Comparison of ENCODE assay signal across 32 cellular contexts in the genomic region with DNA sequence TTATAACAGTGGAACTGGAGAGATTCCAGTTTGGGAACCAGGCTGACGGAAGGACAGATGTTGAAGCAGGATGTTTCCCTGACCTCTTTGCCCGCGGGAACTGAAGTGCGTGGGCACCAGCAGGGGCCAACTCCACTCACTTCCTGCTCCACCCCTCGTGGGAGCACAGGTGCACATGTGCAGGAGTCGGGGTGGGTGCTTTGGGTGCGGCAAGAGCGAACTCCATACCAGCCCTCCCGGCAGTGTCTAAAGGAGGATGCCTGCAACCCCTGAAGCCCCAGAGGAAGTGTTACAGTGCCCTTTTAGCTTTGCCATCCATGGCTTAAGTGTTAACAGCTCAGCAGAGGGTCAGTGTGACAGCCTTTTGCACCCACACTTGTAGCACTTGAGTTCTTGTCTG.
"Had no signal": no experiment of that assay in that cellular context is flagged by ENCODE, and none has a peak within 500 bp of the region (broad histone marks: within the 10 kb centered on the region; RNA-seq: fewer than 3 reads in every experiment).

No MANE protein-coding gene starts in this region.

- H3K27ac Mint-ChIP-seq: activated CD8-positive, alpha-beta T cell treated with anti-CD3 and anti-CD28 coated beads for 36 hours; activated naive CD8-positive, alpha-beta T cell treated with anti-CD3 and anti-CD28 coated beads for 36 hours had no signal

- DNase-seq: activated CD4-positive, alpha-beta T cell treated with anti-CD3 and anti-CD28 coated beads for 1 hour; activated CD4-positive, alpha-beta T cell treated with anti-CD3 and anti-CD28 coated beads for 48 hours; activated CD4-positive, CD25-positive, alpha-beta regulatory T cell; activated CD8-positive, alpha-beta T cell treated with anti-CD3 and anti-CD28 coated beads for 36 hours; activated effector memory CD4-positive, alpha-beta T cell treated with anti-CD3 and anti-CD28 coated beads, Interleukin-2, amount 50 U/mL, for 16 hours; activated naive CD4-positive, alpha-beta T cell; activated naive CD4-positive, alpha-beta T cell treated with anti-CD3 and anti-CD28 coated beads, Interleukin-2, amount 50 U/mL, for 16 hours; activated naive CD8-positive, alpha-beta T cell treated with anti-CD3 and anti-CD28 coated beads for 36 hours; activated T-cell treated with anti-CD3 and anti-CD28 coated beads for 4 hours; activated T-cell treated with anti-CD3 and anti-CD28 coated beads, Interleukin-2, amount 50 U/mL, for 48 hours; amniotic stem cell; brain microvascular endothelial cell; central memory CD4-positive, alpha-beta T cell; Kasumi-1; KG1; MG63; NCI-H1048; NCI-H1105 treated with DMSO at 0.1 percent for 48 hours; NCI-H1436; NCI-H1694; NCI-H1930; NCI-H2081 treated with DMSO at 0.1 percent for 48 hours; NCI-H345; NCI-H524 treated with DMSO at 0.1 percent for 48 hours; RPMI8226; SIG-M5; SW 1271; T1000; WERI-Rb-1 had no signal

- H3K9me3 ChIP-seq: MG63 had no signal

- H3K4me1 Mint-ChIP-seq: activated naive CD8-positive, alpha-beta T cell treated with anti-CD3 and anti-CD28 coated beads for 36 hours had no signal

- H3K4me3 ChIP-seq: MG63 had no signal

- H3K4me3 Mint-ChIP-seq: activated CD8-positive, alpha-beta T cell treated with anti-CD3 and anti-CD28 coated beads for 36 hours; activated naive CD8-positive, alpha-beta T cell treated with anti-CD3 and anti-CD28 coated beads for 36 hours had no signal

- H3K27ac ChIP-seq: brain microvascular endothelial cell, WERI-Rb-1 had no signal

- H3K36me3 ChIP-seq: brain microvascular endothelial cell, MG63, WERI-Rb-1 had no signal

- ATAC-seq: activated CD8-positive, alpha-beta T cell treated with anti-CD3 and anti-CD28 coated beads for 36 hours; Panc1; Right ventricle myocardium inferior; SK-N-SH treated with all-trans-retinoic acid at 6 μM for 48 hours had no signal

- H3K27me3 ChIP-seq: brain microvascular endothelial cell, MG63 had no signal
